33 cellular contexts compared by ENCODE assay signal in the genomic region with DNA sequence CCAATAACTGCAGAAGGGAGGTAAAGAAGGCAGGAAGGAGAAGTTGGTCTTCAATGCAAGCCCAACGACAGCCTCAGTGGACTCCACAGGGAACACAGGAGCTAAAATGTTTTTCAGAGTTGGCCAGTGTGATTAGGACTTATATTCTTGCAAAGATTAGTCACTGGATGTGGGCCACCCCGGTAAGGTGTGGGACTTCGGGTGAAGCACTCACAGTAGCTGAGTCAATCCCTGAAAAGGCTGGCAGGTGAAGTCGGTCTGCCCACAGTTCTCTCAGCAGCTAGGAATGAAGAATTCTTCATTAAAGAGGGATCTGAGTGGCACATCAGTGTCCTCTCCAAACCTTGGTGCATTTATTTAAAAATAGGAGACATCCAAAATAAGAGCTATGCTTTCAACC.
"Had no signal": no experiment of that assay in that cellular context is flagged by ENCODE, and none has a peak within 500 bp of the region (broad histone marks: within the 10 kb centered on the region; RNA-seq: fewer than 3 reads in every experiment).

No MANE protein-coding gene starts in this region.

- H3K27ac ChIP-seq: adrenal gland, ascending aorta, body of pancreas, brain microvascular endothelial cell, breast epithelium, cardiac muscle cell had no signal

- H3K4me1 ChIP-seq: adrenal gland, ascending aorta, body of pancreas, breast epithelium had no signal

- H3K27me3 ChIP-seq: adrenal gland, ascending aorta, body of pancreas, brain microvascular endothelial cell, breast epithelium, cardiac muscle cell had no signal

- H3K4me3 ChIP-seq: adrenal gland, ascending aorta, body of pancreas, breast epithelium, cardiac muscle cell had no signal

- DNase-seq: activated effector memory CD4-positive, alpha-beta T cell treated with anti-CD3 and anti-CD28 coated beads, Interleukin-2, amount 50 U/mL, for 16 hours; activated effector memory CD4-positive, alpha-beta T cell treated with Interleukin-2 at 50 U/mL for 16 hours; activated gamma-delta T cell; activated gamma-delta T cell treated with Interleukin-2 at 50 U/mL for 16 hours; activated naive CD4-positive, alpha-beta T cell; activated naive CD4-positive, alpha-beta T cell treated with anti-CD3 and anti-CD28 coated beads for 36 hours; activated naive CD4-positive, alpha-beta T cell treated with anti-CD3 and anti-CD28 coated beads, Interleukin-2, amount 10 ng/mL, durations not matched to agents 7 days and 5 days; activated naive CD4-positive, alpha-beta T cell treated with Interleukin-2 at 50 U/mL for 16 hours; activated naive CD8-positive, alpha-beta T cell treated with anti-CD3 and anti-CD28 coated beads for 36 hours; activated naive CD8-positive, alpha-beta T cell treated with anti-CD3 and anti-CD28 coated beads, Interleukin-2, amount 10 ng/mL, durations not matched to agents 7 days and 5 days; activated naive CD8-positive, alpha-beta T cell treated with anti-CD3 and anti-CD28 coated beads, Interleukin-2, amount 50 U/mL, for 24 hours; activated T-cell treated with anti-CD3 and anti-CD28 coated beads for 4 hours; activated T-cell treated with anti-CD3 and anti-CD28 coated beads, Interleukin-2, amount 50 U/mL, for 1 hour; activated T-cell treated with anti-CD3 and anti-CD28 coated beads, Interleukin-2, amount 50 U/mL, for 24 hours; activated T-cell treated with anti-CD3 and anti-CD28 coated beads, Interleukin-2, amount 50 U/mL, for 4 hours; activated T-cell treated with anti-CD3 and anti-CD28 coated beads, Interleukin-2, amount 50 U/mL, for 48 hours; activated T-cell treated with anti-CD3 and anti-CD28 coated beads, Interleukin-2, amount 50 U/mL, for 72 hours; adrenal gland; amniotic stem cell; amygdala; anterior cingulate cortex; aorta; body of pancreas; brain microvascular endothelial cell; central memory CD4-positive, alpha-beta T cell; cerebellar nuclear complex had no signal

- FAIRE-seq: astrocyte, bronchial epithelial cell had no signal

- ATAC-seq: activated naive CD4-positive, alpha-beta T cell treated with anti-CD3 and anti-CD28 coated beads, Interleukin-2, amount 50 U/mL, for 72 hours; activated naive CD8-positive, alpha-beta T cell treated with anti-CD3 and anti-CD28 coated beads, Interleukin-2, amount 50 U/mL, for 24 hours; activated T-cell treated with anti-CD3 and anti-CD28 coated beads, Interleukin-2, amount 50 U/mL, for 4 hours; activated T-cell treated with anti-CD3 and anti-CD28 coated beads, Interleukin-2, amount 50 U/mL, for 72 hours; activated T-helper 17 cell treated with anti-CD3 and anti-CD28 coated beads, Interleukin-2, amount 50 U/mL, for 72 hours; body of pancreas had no signal
